14 cellular contexts compared by ENCODE assay signal in genomic region chr12:67663121-67663520, GRCh38. TPM values are rescaled to one million over a fixed set of nuclear protein-coding genes. Genes with fewer than 3 reads are reported as not detected.
DNase-seq lines count a peak whose midpoint lies in the region; ATAC-seq and TF ChIP-seq lines count a peak whose summit lies in the region.
"Had no signal": no experiment of that assay in that cellular context is flagged by ENCODE, and none has a peak within 500 bp of the region (broad histone marks: within the 10 kb centered on the region; RNA-seq: fewer than 3 reads in every experiment).

No MANE protein-coding gene starts in this region.

- peak overlapping the region in 1 of 3 donors; percentile 7 for H3K9ac ChIP-seq in skeletal muscle tissue (ENCODE audit: low read depth in 1 of 3, low read length in 3 of 3)
- no peak overlapping the region for H3K9ac ChIP-seq in colonic mucosa (ENCODE audit: low read depth in 2 of 2, low read length in 2 of 2)
- H3K9ac ChIP-seq: BLaER1 had no signal

- intact Hi-C loops in Right ventricle myocardium superior (cut with DNase I) (no loop called here), Right ventricle myocardium inferior (cut with DNase I) (no loop called here), left cardiac atrium (cut with DNase I) (no loop called here), colonic mucosa (cut with DNase I) (no loop called here)

- H3K4me3 ChIP-seq in skeletal muscle tissue (ENCODE audit: low read length in 3 of 3) (no peak overlapping the region), colonic mucosa (no peak overlapping the region)
- H3K4me3 ChIP-seq: BLaER1, left lung, suprapubic skin had no signal

- no peak for DNase-seq in Right ventricle myocardium superior
- no peak for DNase-seq in Right ventricle myocardium inferior (ENCODE audit: missing footprints)
- no peak for DNase-seq in left cardiac atrium
- no peak for DNase-seq in colonic mucosa
- DNase-seq in NOMO-1 treated with DMSO at 0.1 percent for 48 hours (lab: John Stamatoyannopoulos, UW; ENCODE audit: unreplicated experiment), result no peak
- DNase-seq: activated T-cell treated with anti-CD3 and anti-CD28 coated beads for 4 hours, left lung, NCI-H2029 treated with DMSO at 0.1 percent for 48 hours, posterior cingulate gyrus had no signal

- H3K4me1 ChIP-seq in skeletal muscle tissue (ENCODE audit: control insufficient read depth in 3 of 3, insufficient read depth in 3 of 3, low read length in 3 of 3) (peaks cover 58 to 82% (median 65%) of the 10 kb centered on the region in 3 donors), colonic mucosa (no peaks in the 10 kb centered on the region)
- H3K4me1 ChIP-seq: BLaER1 had no signal

- TF ChIP-seq CTCF in colonic mucosa (IDR thresholded peaks at IDR 0.05), result no peak

- H3K36me3 ChIP-seq in skeletal muscle tissue (ENCODE audit: control insufficient read depth in 3 of 3, insufficient read depth in 3 of 3, low read length in 3 of 3) (peaks cover under 1 to 10% (median 9%) of the 10 kb centered on the region in 3 donors), colonic mucosa (peaks cover 10% of the 10 kb centered on the region)

- ATAC-seq in Right ventricle myocardium superior (ENCODE audit: poor library complexity) (peak; percentile 8), Right ventricle myocardium inferior (no peak), SK-N-SH treated with all-trans-retinoic acid at 6 μM for 48 hours (peak; percentile 55), left cardiac atrium (peak; percentile 8 to 13), GM18520 (IDR thresholded peaks at IDR 0.05; ENCODE audit: unreplicated experiment) (no peak)
- ATAC-seq: left lung had no signal

- H3K27ac ChIP-seq in skeletal muscle tissue (ENCODE audit: low read depth, low read length) (peak overlapping the region; percentile 70), colonic mucosa (no peak overlapping the region)
- H3K27ac ChIP-seq: BLaER1, left lung, suprapubic skin had no signal

- no peaks in the 10 kb centered on the region for H3K9me3 ChIP-seq in skeletal muscle tissue (ENCODE audit: control insufficient read depth in 3 of 3, low read length in 3 of 3)
- H3K9me3 ChIP-seq in colonic mucosa, result no peaks in the 10 kb centered on the region
- H3K9me3 ChIP-seq: BLaER1, left lung, suprapubic skin had no signal

- H3K27me3 ChIP-seq in skeletal muscle tissue (ENCODE audit: control insufficient read depth in 3 of 3, insufficient read depth in 3 of 3, low read length in 3 of 3) (no peaks in the 10 kb centered on the region), colonic mucosa (no peaks in the 10 kb centered on the region)
- H3K27me3 ChIP-seq: BLaER1, left lung, suprapubic skin had no signal

TF ChIP-seq in SK-N-SH treated with all-trans-retinoic acid at 6 μM for 48 hours, 23 proteins besides CTCF, POLR2A, EP300 and RAD21:
- TF ChIP-seq PATZ1 (CRISPR knock-in tag; IDR thresholded peaks at IDR 0.05; ENCODE audit: borderline replicate concordance), result peak; percentile 46
- TF ChIP-seq ZNF8 (CRISPR knock-in tag; IDR thresholded peaks at IDR 0.05), result no peak
- peak; percentile 89 for TF ChIP-seq CREB5 (CRISPR knock-in tag; IDR thresholded peaks at IDR 0.05; ENCODE audit: low read depth)
- TF ChIP-seq OSR1 (CRISPR knock-in tag; IDR thresholded peaks at IDR 0.05), result no peak
- TF ChIP-seq SNAI2 (CRISPR knock-in tag; IDR thresholded peaks at IDR 0.05), result 0 out of 2 replicates have a peak, but pooled peaks have one; percentile 44
- peak; percentile 90 for TF ChIP-seq ISL1 (CRISPR knock-in tag; IDR thresholded peaks at IDR 0.05)
- TF ChIP-seq CSDC2 (CRISPR knock-in tag; IDR thresholded peaks at IDR 0.05), result peak; percentile 63; the same call in 1 of the 2 replicates
- peak; percentile 70 for TF ChIP-seq ZC3H10 (CRISPR knock-in tag; IDR thresholded peaks at IDR 0.05)

RNA-seq across cellular contexts. Expression of gene DYRK2, which starts 14.6 kb away (rescaled TPM):
- 45.8 TPM for total RNA-seq in Right ventricle myocardium superior
- total RNA-seq in Right ventricle myocardium inferior, result 51.2 TPM
- 10 to 100 TPM; 61.7 to 67.4 TPM for total RNA-seq in left cardiac atrium
- 47.0 TPM for total RNA-seq in skeletal muscle tissue
- 100 to 1,000 TPM in 1 of 2 donors, 10 to 100 TPM in 1; 66.0 to 112 TPM for total RNA-seq in colonic mucosa

Comparison
In these comparisons a context has a peak if more than half of its experiments do, and no peak if none do; other contexts are left out.
1. ATAC-seq: peak in Right ventricle myocardium superior (single experiment), SK-N-SH treated with all-trans-retinoic acid at 6 μM for 48 hours (single experiment) and left cardiac atrium (2 of 2); none in Right ventricle myocardium inferior (single experiment) and GM18520 (single experiment).